In the genomic region with DNA sequence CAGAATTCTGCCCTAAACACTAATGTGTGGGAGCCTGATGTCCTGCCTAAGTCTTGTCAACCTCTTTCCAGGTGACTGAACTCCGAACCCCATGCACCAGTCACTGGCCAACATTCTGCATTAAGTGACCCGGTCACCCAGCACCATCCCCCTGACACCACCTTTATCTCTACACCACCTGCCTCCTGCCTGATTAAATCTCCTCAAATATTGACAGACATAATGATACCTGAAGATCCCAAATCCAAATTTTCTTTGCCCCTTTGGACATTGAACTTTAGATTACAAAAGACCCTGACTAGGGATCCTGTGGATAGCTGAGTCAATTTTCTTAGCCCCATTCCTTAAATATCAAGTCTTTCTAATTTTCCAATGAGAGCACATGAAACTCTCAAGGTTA, we compare ENCODE assay signal across 28 cellular contexts.
"Had no signal": no experiment of that assay in that cellular context is flagged by ENCODE, and none has a peak within 500 bp of the region (broad histone marks: within the 10 kb centered on the region; RNA-seq: fewer than 3 reads in every experiment).

No MANE protein-coding gene starts in this region.

- H3K27ac ChIP-seq: neutrophil, pancreas, skin epidermis, spleen, suprapubic skin, testis, tibial artery, transverse colon, upper lobe of right lung, uterus had no signal

- H3K9me3 ChIP-seq: neutrophil, pancreas, psoas muscle, spleen, suprapubic skin, testis, tibial artery, transverse colon, upper lobe of right lung, uterus had no signal

- H3K4me2 ChIP-seq: smooth muscle cell had no signal

- H3K36me3 ChIP-seq: neutrophil, pancreas, spleen, suprapubic skin, tibial artery, transverse colon, upper lobe of right lung, uterus had no signal

- H3K27me3 ChIP-seq: neutrophil, pancreas, spleen, suprapubic skin, testis, tibial artery, transverse colon, upper lobe of right lung, uterus had no signal

- ATAC-seq: naive thymus-derived CD8-positive, alpha-beta T cell; natural killer cell treated with Interleukin-12 subunit alpha and Interleukin-12 subunit beta and Interleukin-15 and Interleukin-18, amount 100 ng/mL, for 72 hours; pancreas; right cardiac atrium; sciatic nerve; stimulated activated memory B cell treated with anti-CD40 and anti-IgM and Interleukin-4, amounts not matched to agents 10 μg/mL and 1 μg/mL and 100 μg/mL, for 72 hours; stimulated activated naive CD8-positive, alpha-beta T cell treated with anti-CD3 and anti-CD28 coated beads, Interleukin-15, amount 100 ng/mL, for 72 hours; stimulated activated naive CD8-positive, alpha-beta T cell treated with anti-CD3 and anti-CD28 coated beads, Interleukin-15, Interleukin-2, amounts not matched to agents 100 U/mL and 50 U/mL, for 24 hours; upper lobe of right lung had no signal

- H3K4me1 ChIP-seq: pancreas, spleen, suprapubic skin, testis, transverse colon, upper lobe of right lung, uterus had no signal

- FAIRE-seq: pancreas had no signal

- DNase-seq: naive thymus-derived CD8-positive, alpha-beta T cell; nephron progenitor cell; nucleus accumbens; pancreas; psoas muscle; right cardiac atrium; spleen; stimulated activated CD4-positive, alpha-beta T cell treated with anti-CD3 and anti-CD28 coated beads, Interleukin-12 subunit alpha, Interleukin-12 subunit beta, amount 100 ng/mL, for 4 hours; stimulated activated CD4-positive, alpha-beta T cell treated with anti-CD3 and anti-CD28 coated beads, Interleukin-1b, Interleukin-23, amount 100 ng/mL, for 48 hours; stimulated activated CD4-positive, alpha-beta T cell treated with anti-CD3 and anti-CD28 coated beads, Interleukin-4, amount 100 ng/mL, for 1 hour; stimulated activated CD4-positive, alpha-beta T cell treated with anti-CD3 and anti-CD28 coated beads, Interleukin-4, amount 100 ng/mL, for 4 hours; stimulated activated CD8-positive, alpha-beta memory T cell treated with anti-CD3 and anti-CD28 coated beads, Interleukin-4, amount 100 ng/mL, for 48 hours; stimulated activated naive CD4-positive, alpha-beta T cell; stimulated activated naive CD8-positive, alpha-beta T cell treated with anti-CD3 and anti-CD28 coated beads, Interleukin-15, amount 100 ng/mL, for 72 hours; stimulated activated naive CD8-positive, alpha-beta T cell treated with anti-CD3 and anti-CD28 coated beads, Interleukin-15, Interleukin-2, amounts not matched to agents 100 U/mL and 50 U/mL, for 24 hours; substantia nigra; testis; tibial artery; transverse colon; upper lobe of right lung; uterus had no signal

- H3K4me3 ChIP-seq: pancreas, psoas muscle, skin epidermis, smooth muscle cell, spleen, suprapubic skin, testis, tibial artery, transverse colon, upper lobe of right lung, uterus had no signal
